In the genomic region with DNA sequence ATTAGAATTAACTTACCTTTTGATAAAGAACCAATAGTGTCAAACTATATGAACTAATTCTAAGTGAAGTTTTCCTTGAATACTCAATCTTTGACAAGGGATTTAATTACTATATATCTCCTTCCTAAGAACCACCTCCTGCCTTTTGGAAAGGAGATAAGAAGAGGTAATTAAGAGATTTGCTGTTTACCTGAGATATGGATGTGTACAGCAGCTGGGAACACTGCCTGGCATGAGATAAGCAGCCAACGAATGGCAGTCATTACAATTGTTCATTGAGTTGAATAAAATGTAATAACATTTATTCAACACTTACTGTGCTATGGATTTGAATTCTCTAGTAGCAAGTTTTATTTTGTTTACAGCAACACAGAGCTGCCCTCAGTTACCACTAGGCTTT, we compare ENCODE assay signal across 17 cellular contexts.
DNase-seq lines count a peak whose midpoint lies in the region; ATAC-seq and TF ChIP-seq lines count a peak whose summit lies in the region.
"Had no signal": no experiment of that assay in that cellular context is flagged by ENCODE, and none has a peak within 500 bp of the region (broad histone marks: within the 10 kb centered on the region; RNA-seq: fewer than 3 reads in every experiment).

No MANE protein-coding gene starts in this region.

- H4K5ac ChIP-seq in mesendoderm (ENCODE audit: low read length): no peak overlapping the region

- H2BK15ac ChIP-seq in mesendoderm (replicated peaks; ENCODE audit: low read depth): no peak overlapping the region

- WGBS in mesendoderm (ENCODE audit: extremely low coverage, insufficient coverage, low lambda C conversion rate): no CpG with 5 or more reads among the region's 1 CpG
- 36 to 67% methylated on average over 1 of the region's 1 CpG for WGBS in transverse colon (ENCODE audit: low coverage in 1 of 2), 2 donors

- H3K4me3 Mint-ChIP-seq in WTC11: no peak overlapping the region
- H3K4me3 Mint-ChIP-seq: CD4-positive, alpha-beta memory T cell; GM23338 had no signal

- no peak overlapping the region for H3K23ac ChIP-seq in mesendoderm (ENCODE audit: low read length)

- POLR2A ChIA-PET in WTC11 (lab: Charles Lee): no interaction called here

- no peak for TF ChIP-seq POLR2A in transverse colon (IDR thresholded peaks at IDR 0.05)

- H3K4me1 ChIP-seq in OCI-LY1 (ENCODE audit: insufficient read depth, low read length, severe bottlenecking): peaks cover 5% of the 10 kb centered on the region
- no peaks in the 10 kb centered on the region for H3K4me1 ChIP-seq in mesendoderm (ENCODE audit: control insufficient read depth, low read depth, low read length)
- peaks cover 0 to 7% (median 0%) of the 10 kb centered on the region in 4 donors for H3K4me1 ChIP-seq in transverse colon
- H3K4me1 ChIP-seq: A549 had no signal

- no peaks in the 10 kb centered on the region for H3K79me1 ChIP-seq in mesendoderm (ENCODE audit: low read length)

- H3K4me3 ChIP-seq in OCI-LY1 (ENCODE audit: low read depth, low read length, poor library complexity, severe bottlenecking) (no peak overlapping the region), mesendoderm (ENCODE audit: low read length) (no peak overlapping the region), transverse colon (no peak overlapping the region)
- H3K4me3 ChIP-seq: A549, GM23338 had no signal

- H3K27ac Mint-ChIP-seq in WTC11: no peak overlapping the region
- H3K27ac Mint-ChIP-seq: CD4-positive, alpha-beta memory T cell; GM23338 had no signal

- DNase-seq in WTC11 (ENCODE audit: low spot score) (no peak), mesendoderm (peak; percentile 45), transverse colon (peak; percentile 16), G401 (ENCODE audit: low spot score) (no peak)
- DNase-seq: BE2C; CD4-positive, alpha-beta memory T cell; DMS153; DND-41; GF-D8; H7; IMR-90 had no signal

- no peaks in the 10 kb centered on the region for H4K20me1 ChIP-seq in OCI-LY1 (ENCODE audit: insufficient read depth, low read length)

- intact Hi-C loops in transverse colon (cut with DNase I; ENCODE audit: low total_unique reads): no loop called here

- no peak overlapping the region for H2AK5ac ChIP-seq in mesendoderm (ENCODE audit: low read length)

- H2BK120ac ChIP-seq in mesendoderm (ENCODE audit: low read depth, low read length): no peak overlapping the region

- H2AFZ ChIP-seq in OCI-LY1 (ENCODE audit: low read length): 0 out of 2 replicates have a peak overlapping the region, but pooled peaks have one; percentile 50
- H2AFZ ChIP-seq: GM23338 had no signal

- ATAC-seq in WTC11 (no peak), HG02623 (IDR thresholded peaks at IDR 0.05; ENCODE audit: unreplicated experiment) (no peak), GM18907 (IDR thresholded peaks at IDR 0.05; ENCODE audit: unreplicated experiment) (no peak)
- ATAC-seq: A549, GM23338 had no signal

- H3K9me3 ChIP-seq in OCI-LY1 (ENCODE audit: low read length): no peaks in the 10 kb centered on the region; the same call in 1 of the 2 replicates
- H3K9me3 ChIP-seq in transverse colon: no peaks in the 10 kb centered on the region
- H3K9me3 ChIP-seq: A549, BE2C had no signal

- H3K4me1 Mint-ChIP-seq in WTC11: no peaks in the 10 kb centered on the region
- H3K4me1 Mint-ChIP-seq: CD4-positive, alpha-beta memory T cell; GM23338 had no signal

- H3K79me2 ChIP-seq in OCI-LY1 (ENCODE audit: insufficient read depth, low read length) (no peaks in the 10 kb centered on the region), mesendoderm (ENCODE audit: control insufficient read depth, insufficient read depth, low read length) (no peaks in the 10 kb centered on the region)

- TF ChIP-seq CTCF in OCI-LY1 (IDR thresholded peaks at IDR 0.05; ENCODE audit: low read length) (no peak), WTC11 (IDR thresholded peaks at IDR 0.05) (no peak), transverse colon (IDR thresholded peaks at IDR 0.05) (peak in 1 of 5 experiments; percentile 16)

- H3K27ac ChIP-seq in OCI-LY1 (ENCODE audit: low read depth, low read length, poor library complexity, severe bottlenecking) (no peak overlapping the region), mesendoderm (ENCODE audit: low read depth, low read length) (no peak overlapping the region), transverse colon (no peak overlapping the region)
- H3K27ac ChIP-seq: A549, C4-2B had no signal

- no peak overlapping the region for H3K4me2 ChIP-seq in OCI-LY1 (ENCODE audit: low read length)
- H3K4me2 ChIP-seq in mesendoderm (ENCODE audit: low read length): no peak overlapping the region
- H3K4me2 ChIP-seq: A549, GM23338 had no signal

- no peaks in the 10 kb centered on the region for H3F3A ChIP-seq in OCI-LY1 (ENCODE audit: insufficient read depth, low read length)

- H3K18ac ChIP-seq in mesendoderm (ENCODE audit: low read length): no peak overlapping the region

- peaks cover 5% of the 10 kb centered on the region for H3K9me3 Mint-ChIP-seq in WTC11
- H3K9me3 Mint-ChIP-seq: GM23338 had no signal

- no peak overlapping the region for H3K56ac ChIP-seq in mesendoderm (ENCODE audit: low read length)

- in situ Hi-C loops in transverse colon (cut with MboI; ENCODE audit: low pct_ligation_motif_present in 1 of 4, low pct_unique_long_range_greater_than_20kb in 1 of 4, low sequenced_read_pairs in 3 of 4) (no loop called here), G401 (cut with HindIII; ENCODE audit: low sequenced_read_pairs) (no loop called here)

- H3K9me2 ChIP-seq in OCI-LY1 (ENCODE audit: low read depth, low read length): no peaks in the 10 kb centered on the region

- no peaks in the 10 kb centered on the region for H3K36me3 ChIP-seq in OCI-LY1 (ENCODE audit: insufficient read depth, low read length)
- H3K36me3 ChIP-seq in mesendoderm (ENCODE audit: control insufficient read depth, insufficient read depth, low read length): no peaks in the 10 kb centered on the region
- H3K36me3 ChIP-seq in transverse colon: no peaks in the 10 kb centered on the region
- H3K36me3 ChIP-seq: BE2C had no signal

- H4K8ac ChIP-seq in mesendoderm (ENCODE audit: low read depth, low read length): no peak overlapping the region

- no peaks in the 10 kb centered on the region for H3K36me3 Mint-ChIP-seq in WTC11
- H3K36me3 Mint-ChIP-seq: CD4-positive, alpha-beta memory T cell had no signal

- TF ChIP-seq EP300 in transverse colon (IDR thresholded peaks at IDR 0.05; ENCODE audit: low read depth): no peak

- no peaks in the 10 kb centered on the region for H3K27me3 ChIP-seq in OCI-LY1 (ENCODE audit: insufficient read depth, low read length)
- H3K27me3 ChIP-seq in mesendoderm (ENCODE audit: insufficient read depth, low read length, poor library complexity): no peaks in the 10 kb centered on the region
- H3K27me3 ChIP-seq in transverse colon: no peaks in the 10 kb centered on the region
- H3K27me3 ChIP-seq: BE2C had no signal

- H2BK5ac ChIP-seq in mesendoderm (ENCODE audit: low read length): no peak overlapping the region

- no peak overlapping the region for H3K4ac ChIP-seq in mesendoderm (ENCODE audit: low read depth, low read length)

- no peaks in the 10 kb centered on the region for H3K27me3 Mint-ChIP-seq in WTC11 (ENCODE audit: low read depth)
- H3K27me3 Mint-ChIP-seq: CD4-positive, alpha-beta memory T cell had no signal

- CTCF ChIA-PET in WTC11 (lab: Charles Lee): no interaction called here

- no peak overlapping the region for H3K9ac ChIP-seq in OCI-LY1 (ENCODE audit: low read length)
- H3K9ac ChIP-seq in mesendoderm (ENCODE audit: low read length): no peak overlapping the region

TF ChIP-seq in WTC11, 78 proteins besides CTCF, POLR2A, EP300 and RAD21:
- no peak for TF ChIP-seq NFE2L1 (CRISPR knock-in tag; IDR thresholded peaks at IDR 0.05)
- peak; percentile 91; the same call in 1 of the 2 replicates for TF ChIP-seq RORB (CRISPR knock-in tag; IDR thresholded peaks at IDR 0.05)

Comparison
In these comparisons a context has a peak if more than half of its experiments do, and no peak if none do; other contexts are left out.
1. DNase-seq: peak in mesendoderm (single experiment) and transverse colon (single experiment); none in WTC11 (single experiment) and G401 (single experiment).